19 cellular contexts compared by ENCODE assay signal in genomic region chr21:22174746-22175145, GRCh38.
DNase-seq lines count a peak whose midpoint lies in the region; TF ChIP-seq lines count a peak whose summit lies in the region.
"Had no signal": no experiment of that assay in that cellular context is flagged by ENCODE, and none has a peak within 500 bp of the region (broad histone marks: within the 10 kb centered on the region; RNA-seq: fewer than 3 reads in every experiment).

No MANE protein-coding gene starts in this region.

- H3K4me3 ChIP-seq in epithelial cell of esophagus (ENCODE audit: low read length) (no peak overlapping the region), sigmoid colon (no peak overlapping the region)
- H3K4me3 ChIP-seq: A549, GM23338 had no signal

- CTCF ChIA-PET in RWPE1 (lab: Yijun Ruan, JAX) = interaction anchor here (0.6 kb wide), 1 partner anchor 54 kb away, joined by 4 read pairs; no protein-coding TSS in a partner anchor

- H3K4me1 Mint-ChIP-seq in chondrocyte (ENCODE audit: low read depth) = no peaks in the 10 kb centered on the region
- H3K4me1 Mint-ChIP-seq: CD4-positive, alpha-beta memory T cell; IgD-negative memory B cell had no signal

- no peak overlapping the region for H3K27ac Mint-ChIP-seq in chondrocyte (ENCODE audit: unreplicated experiment)
- H3K27ac Mint-ChIP-seq: CD4-positive, alpha-beta memory T cell; GM23338; H9; IgD-negative memory B cell had no signal

- H3K27ac ChIP-seq in RWPE1 (no peak overlapping the region), sigmoid colon (no peak overlapping the region)
- H3K27ac ChIP-seq: A549, C4-2B had no signal

- no peaks in the 10 kb centered on the region for H3K36me3 Mint-ChIP-seq in chondrocyte (ENCODE audit: low read depth)
- H3K36me3 Mint-ChIP-seq: CD4-positive, alpha-beta memory T cell; IgD-negative memory B cell had no signal

- TF ChIP-seq CTCF in RWPE1 (conservative IDR thresholded peaks at IDR 0.05; ENCODE audit: low read depth) (no peak), epithelial cell of esophagus (IDR thresholded peaks at IDR 0.05; ENCODE audit: insufficient read depth, low read depth, low read length, missing control alignments) (no peak), sigmoid colon (IDR thresholded peaks at IDR 0.05) (no peak), chondrocyte (IDR thresholded peaks at IDR 0.05) (no peak)

- H3K4me1 ChIP-seq in sigmoid colon = no peaks in the 10 kb centered on the region
- H3K4me1 ChIP-seq: A549, BE2C had no signal

- TF ChIP-seq POLR2A in sigmoid colon (IDR thresholded peaks at IDR 0.05) = no peak

- no peaks in the 10 kb centered on the region for H3K9me3 ChIP-seq in sigmoid colon
- H3K9me3 ChIP-seq: A549, BE2C had no signal

- TF ChIP-seq EP300 in sigmoid colon (IDR thresholded peaks at IDR 0.05) = no peak

- 93 to 94% methylated on average over 1 of the region's 1 CpG for WGBS in sigmoid colon, 2 donors

- H3K9me3 Mint-ChIP-seq in chondrocyte (ENCODE audit: low read depth) = peaks cover 9% of the 10 kb centered on the region

- no peaks in the 10 kb centered on the region for H3K27me3 ChIP-seq in sigmoid colon
- H3K27me3 ChIP-seq: BE2C had no signal

- DNase-seq in M059J (ENCODE audit: low read depth) (peak; percentile 19), RWPE1 (ENCODE audit: low spot score) (peak; percentile 20), epithelial cell of esophagus (ENCODE audit: low read depth) (peak; percentile 0), sigmoid colon (no peak), NCI-H82 treated with DMSO at 0.1 percent for 48 hours (lab: John Stamatoyannopoulos, UW; ENCODE audit: unreplicated experiment) (no peak), chondrocyte (ENCODE audit: low spot score) (no peak)
- DNase-seq in stimulated activated CD4-positive, alpha-beta T cell treated with anti-CD3 and anti-CD28 coated beads, Interleukin-4, amount 100 ng/mL, for 24 hours = no peak
- DNase-seq: BE2C; CD4-positive, alpha-beta memory T cell; COR-L47; DMS153; DMS79 treated with DMSO at 0.1 percent for 48 hours; EL; GDM1; H9 had no signal

- H3K36me3 ChIP-seq in sigmoid colon = no peaks in the 10 kb centered on the region
- H3K36me3 ChIP-seq: BE2C had no signal

- POLR2A ChIA-PET in RWPE1 (lab: Yijun Ruan, JAX; ENCODE audit: low non-redundant PET) = no interaction called here

- H3K4me3 Mint-ChIP-seq in chondrocyte (ENCODE audit: unreplicated experiment) = no peak overlapping the region
- H3K4me3 Mint-ChIP-seq: CD4-positive, alpha-beta memory T cell; GM23338; H9; IgD-negative memory B cell had no signal

- no peaks in the 10 kb centered on the region for H3K27me3 Mint-ChIP-seq in chondrocyte (ENCODE audit: low read depth)
- H3K27me3 Mint-ChIP-seq: CD4-positive, alpha-beta memory T cell; IgD-negative memory B cell had no signal

- intact Hi-C loops in sigmoid colon (cut with DNase I) = no loop called here

Comparison
In these comparisons a context has a peak if more than half of its experiments do, and no peak if none do; other contexts are left out.
1. DNase-seq: peak in M059J (single experiment), RWPE1 (single experiment) and epithelial cell of esophagus (single experiment); none in stimulated activated CD4-positive, alpha-beta T cell treated with anti-CD3 and anti-CD28 coated beads, Interleukin-4, amount 100 ng/mL, for 24 hours (single experiment), sigmoid colon (single experiment), NCI-H82 treated with DMSO at 0.1 percent for 48 hours (single experiment) and chondrocyte (single experiment).